Comparison of ENCODE assay signal across 25 cellular contexts in the genomic region with DNA sequence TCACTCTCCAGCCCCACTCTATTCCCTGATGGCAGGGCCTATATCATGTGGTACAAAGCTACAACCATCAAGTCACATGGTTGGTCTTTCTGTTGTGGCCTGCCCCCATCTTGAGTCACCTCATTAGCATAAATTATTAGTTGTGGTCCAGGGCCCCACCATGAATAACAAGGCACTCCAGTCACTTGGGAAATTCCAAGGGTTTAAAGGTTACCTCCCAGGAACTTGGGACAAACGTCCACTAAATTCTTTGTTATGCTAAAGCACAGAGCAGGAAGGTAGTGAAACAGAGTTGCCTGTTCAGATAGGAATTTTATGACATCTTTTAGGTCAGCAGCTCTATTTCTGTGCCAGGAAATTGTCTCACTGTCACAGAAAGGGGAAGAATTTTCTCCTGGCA.
A peak's percentile ranks its signal among the peaks of the same experiment; 100 is the strongest.
DNase-seq lines count a peak whose midpoint lies in the region; ATAC-seq and TF ChIP-seq lines count a peak whose summit lies in the region.
"Had no signal": no experiment of that assay in that cellular context is flagged by ENCODE, and none has a peak within 500 bp of the region (broad histone marks: within the 10 kb centered on the region; RNA-seq: fewer than 3 reads in every experiment).

No MANE protein-coding gene starts in this region.

- H3K27me3 Mint-ChIP-seq in brain, result no peaks in the 10 kb centered on the region
- no peaks in the 10 kb centered on the region for H3K27me3 Mint-ChIP-seq in nephron (ENCODE audit: low read depth)
- no peaks in the 10 kb centered on the region for H3K27me3 Mint-ChIP-seq in natural killer cell (ENCODE audit: low read depth in 2 of 2)
- H3K27me3 Mint-ChIP-seq: activated naive CD4-positive, alpha-beta T cell treated with anti-CD3 and anti-CD28 coated beads, Interleukin-2, amount 50 U/mL, for 24 hours; IgD-negative memory B cell had no signal

- H3K4me1 Mint-ChIP-seq in brain (peaks cover 58% of the 10 kb centered on the region), nephron (peaks cover 11% of the 10 kb centered on the region), natural killer cell (no peaks in the 10 kb centered on the region)
- H3K4me1 Mint-ChIP-seq: activated naive CD4-positive, alpha-beta T cell treated with anti-CD3 and anti-CD28 coated beads, Interleukin-2, amount 50 U/mL, for 24 hours; CD8-positive, alpha-beta memory T cell; IgD-negative memory B cell had no signal

- no peak overlapping the region for H3K9ac ChIP-seq in BLaER1

- H4K20me1 ChIP-seq in BLaER1 (no peaks in the 10 kb centered on the region), PC-9 (ENCODE audit: insufficient read depth) (no peaks in the 10 kb centered on the region)

- CTCF ChIA-PET in PC-9 (lab: Charles Lee), result no interaction called here

- no TSS peak for BruUV-seq in PC-9 (replicated peaks; lab: Mats Ljungman, UMichigan)

- H3K4me3 ChIP-seq in BLaER1, result no peak overlapping the region
- H3K4me3 ChIP-seq in PC-9, result no peak overlapping the region
- H3K4me3 ChIP-seq: psoas muscle, transverse colon had no signal

- TF ChIP-seq CTCF in brain (conservative IDR thresholded peaks at IDR 0.05) (no peak), nephron (IDR thresholded peaks at IDR 0.05; ENCODE audit: unreplicated experiment in 3 of 3) (no peak), PC-9 (conservative IDR thresholded peaks at IDR 0.05) (no peak), natural killer cell (IDR thresholded peaks at IDR 0.05) (no peak)

- H3F3A ChIP-seq in PC-9 (ENCODE audit: insufficient read depth, low read depth), result no peaks in the 10 kb centered on the region

- H2AFZ ChIP-seq in PC-9, result no peak overlapping the region

- ATAC-seq in natural killer cell, result no peak
- ATAC-seq: HCT116, psoas muscle, SK-N-SH treated with all-trans-retinoic acid at 6 μM for 48 hours had no signal

- H3K9me2 ChIP-seq in PC-9 (ENCODE audit: insufficient read depth), result no peaks in the 10 kb centered on the region

- DNase-seq in M059J (ENCODE audit: low read depth) (peak; percentile 12), PC-9 (no peak), germinal center (ENCODE audit: low spot score) (no peak), epidermal melanocyte (ENCODE audit: insufficient read length, low spot score) (no peak), natural killer cell (no peak)
- DNase-seq: 8988T; activated CD4-positive, alpha-beta T cell treated with anti-CD3 and anti-CD28 coated beads, Interleukin-2, amount 50 U/mL, for 4 hours; activated CD4-positive, CD25-positive, alpha-beta regulatory T cell; activated CD8-positive, alpha-beta memory T cell treated with anti-CD3 and anti-CD28 coated beads, Interleukin-2, amount 50 U/mL, for 4 hours; CD8-positive, alpha-beta memory T cell; cerebellar nuclear complex; DMS79; NCI-H2029 treated with DMSO at 0.1 percent for 48 hours; NCI-H345; NCI-H748 treated with DMSO at 0.1 percent for 48 hours; psoas muscle; transverse colon had no signal

- intact Hi-C loops in PC-9 (cut with micrococcal nuclease; ENCODE audit: unreplicated experiment), result no loop called here
- intact Hi-C loops in natural killer cell (cut with micrococcal nuclease), result no loop called here

- H3K9me3 Mint-ChIP-seq in brain, result peaks cover 0 to 19% (median 6%) of the 10 kb centered on the region in 5 experiments
- H3K9me3 Mint-ChIP-seq in nephron, result no peaks in the 10 kb centered on the region
- H3K9me3 Mint-ChIP-seq in natural killer cell, result peaks cover 0 to 2% of the 10 kb centered on the region in 2 donors
- H3K9me3 Mint-ChIP-seq: activated naive CD4-positive, alpha-beta T cell treated with anti-CD3 and anti-CD28 coated beads, Interleukin-2, amount 50 U/mL, for 24 hours; CD8-positive, alpha-beta memory T cell; T-helper 2 cell treated with Interferon-gamma antibody and Interleukin-4, amounts not matched to agents 5 μg/mL and 100 μg/mL, for 36 hours had no signal

- no peaks in the 10 kb centered on the region for H3K36me3 ChIP-seq in BLaER1
- H3K36me3 ChIP-seq in PC-9 (ENCODE audit: low read depth), result no peaks in the 10 kb centered on the region
- H3K36me3 ChIP-seq: transverse colon had no signal

- H3K4me3 Mint-ChIP-seq in brain, result peak overlapping the region in 4 of 5 experiments; percentile 14 to 73 (median 70)
- no peak overlapping the region for H3K4me3 Mint-ChIP-seq in nephron
- H3K4me3 Mint-ChIP-seq in natural killer cell, result no peak overlapping the region
- H3K4me3 Mint-ChIP-seq: activated naive CD4-positive, alpha-beta T cell treated with anti-CD3 and anti-CD28 coated beads, Interleukin-2, amount 50 U/mL, for 24 hours; CD8-positive, alpha-beta memory T cell; IgD-negative memory B cell; T-helper 2 cell treated with Interferon-gamma antibody and Interleukin-4, amounts not matched to agents 5 μg/mL and 100 μg/mL, for 36 hours had no signal

- H3K36me3 Mint-ChIP-seq in brain (peaks cover 6% of the 10 kb centered on the region), nephron (ENCODE audit: low read depth) (no peaks in the 10 kb centered on the region), natural killer cell (no peaks in the 10 kb centered on the region)
- H3K36me3 Mint-ChIP-seq: activated naive CD4-positive, alpha-beta T cell treated with anti-CD3 and anti-CD28 coated beads, Interleukin-2, amount 50 U/mL, for 24 hours; CD8-positive, alpha-beta memory T cell; IgD-negative memory B cell had no signal

- H3K9me3 ChIP-seq in BLaER1, result peaks cover 10% of the 10 kb centered on the region
- no peaks in the 10 kb centered on the region for H3K9me3 ChIP-seq in PC-9 (ENCODE audit: insufficient read depth, low read depth)
- H3K9me3 ChIP-seq: psoas muscle, transverse colon had no signal

- H3K4me2 ChIP-seq in BLaER1 (peak overlapping the region; percentile 75), PC-9 (no peak overlapping the region)

- H3K4me1 ChIP-seq in BLaER1, result peaks cover 36% of the 10 kb centered on the region
- no peaks in the 10 kb centered on the region for H3K4me1 ChIP-seq in PC-9 (replicated peaks; ENCODE audit: insufficient read depth)
- H3K4me1 ChIP-seq: psoas muscle, transverse colon had no signal

- POLR2A ChIA-PET in PC-9 (lab: Charles Lee; ENCODE audit: unreplicated experiment), result no interaction called here

- no peaks in the 10 kb centered on the region for H3K79me2 ChIP-seq in PC-9 (ENCODE audit: low read depth)

- H3K27me3 ChIP-seq in BLaER1 (no peaks in the 10 kb centered on the region), PC-9 (ENCODE audit: insufficient read depth, low read depth) (no peaks in the 10 kb centered on the region)
- H3K27me3 ChIP-seq: transverse colon had no signal

- H3K27ac ChIP-seq in BLaER1 (peak overlapping the region; percentile 19; the same call in 1 of the 2 replicates), PC-9 (no peak overlapping the region)
- H3K27ac ChIP-seq: psoas muscle, transverse colon had no signal

- H3K27ac Mint-ChIP-seq in brain (peak overlapping the region; percentile 78 to 95 (median 87)), nephron (peak overlapping the region; percentile 44 to 76 (median 63)), natural killer cell (no peak overlapping the region)
- H3K27ac Mint-ChIP-seq: activated naive CD4-positive, alpha-beta T cell treated with anti-CD3 and anti-CD28 coated beads, Interleukin-2, amount 50 U/mL, for 24 hours; IgD-negative memory B cell; T-helper 2 cell treated with Interferon-gamma antibody and Interleukin-4, amounts not matched to agents 5 μg/mL and 100 μg/mL, for 36 hours had no signal

Comparison
In these comparisons a context has a peak if more than half of its experiments do, and no peak if none do; other contexts are left out.
1. H3K27ac Mint-ChIP-seq: peak in brain (5 of 5) and nephron (3 of 3); none in natural killer cell (0 of 2).
2. H3K4me3 Mint-ChIP-seq: peak in brain (4 of 5); none in nephron (0 of 3) and natural killer cell (single experiment).